ENCODE assay signal across 8 cellular contexts in genomic region chr6:149494809-149495208, GRCh38. TPM values are rescaled to one million over a fixed set of nuclear protein-coding genes. Genes with fewer than 3 reads are reported as not detected.
DNase-seq lines count a peak whose midpoint lies in the region; ATAC-seq, FAIRE-seq and TF ChIP-seq lines count a peak whose summit lies in the region.
"Not testable (repeated sequence)": the region's sequence is repeated elsewhere in the genome, so short reads cannot be mapped to it uniquely, and the experiment has no call there.

No MANE protein-coding gene starts in this region.

- peak; percentile 67 for FAIRE-seq in GM19239 (lab: Jason Lieb, UNC)

- POLR2A ChIA-PET in GM10248 (lab: Yijun Ruan, JAX): interaction anchor here (0.6 kb wide), 1 partner anchor 278 kb away, joined by 13 read pairs; no protein-coding TSS in a partner anchor
- POLR2A ChIA-PET in RWPE1 (lab: Yijun Ruan, JAX; ENCODE audit: low non-redundant PET): not testable (repeated sequence)
- POLR2A ChIA-PET in activated CD8-positive, alpha-beta T cell treated with anti-CD3 and anti-CD28 coated beads, Interleukin-2, amount 10 ng/mL, durations not matched to agents 7 days and 5 days (lab: Charles Lee): interaction anchor here (0.6 to 3.1 kb wide), 10 partner anchors 9 to 734 kb away, joined by 3 to 26 read pairs (median 4); partner anchors contain the start of genes PPIL4 and ZC3H12D

- H3K27ac Mint-ChIP-seq in activated CD8-positive, alpha-beta T cell treated with anti-CD3 and anti-CD28 coated beads, Interleukin-2, amount 10 ng/mL, durations not matched to agents 7 days and 5 days: peak overlapping the region; percentile 47

- H3K4me1 Mint-ChIP-seq in activated CD8-positive, alpha-beta T cell treated with anti-CD3 and anti-CD28 coated beads, Interleukin-2, amount 10 ng/mL, durations not matched to agents 7 days and 5 days (ENCODE audit: low read depth): peaks cover 46% of the 10 kb centered on the region

- CTCF ChIA-PET in GM10248 (lab: Yijun Ruan, JAX): interaction anchor here (0.6 to 1.2 kb wide), 3 partner anchors 13 to 51 kb away, joined by 3 to 4 read pairs (median 4); partner anchors contain the start of gene PPIL4
- CTCF ChIA-PET in RWPE1 (lab: Yijun Ruan, JAX): not testable (repeated sequence)
- CTCF ChIA-PET in activated CD8-positive, alpha-beta T cell treated with anti-CD3 and anti-CD28 coated beads, Interleukin-2, amount 10 ng/mL, durations not matched to agents 7 days and 5 days (lab: Charles Lee): interaction anchor here (0.8 to 4.1 kb wide), 8 partner anchors 8 to 464 kb away, joined by 3 to 31 read pairs (median 4); no protein-coding TSS in a partner anchor

- H3K4me3 Mint-ChIP-seq in activated CD8-positive, alpha-beta T cell treated with anti-CD3 and anti-CD28 coated beads, Interleukin-2, amount 10 ng/mL, durations not matched to agents 7 days and 5 days: peak overlapping the region; percentile 42

- not testable (repeated sequence) for H3K36me3 Mint-ChIP-seq in activated CD8-positive, alpha-beta T cell treated with anti-CD3 and anti-CD28 coated beads, Interleukin-2, amount 10 ng/mL, durations not matched to agents 7 days and 5 days (ENCODE audit: low read depth)

- DNase-seq in GM10248 (ENCODE audit: extremely low spot score) (peak; percentile 66), RWPE1 (ENCODE audit: low spot score) (peak; percentile 22), amniotic epithelial cell (ENCODE audit: low read depth) (peak; percentile 17)
- DNase-seq in GM19239 (ENCODE audit: insufficient read length, low spot score); activated CD8-positive, alpha-beta T cell treated with anti-CD3 and anti-CD28 coated beads, Interleukin-2, amount 10 ng/mL, durations not matched to agents 7 days and 5 days: not testable (repeated sequence)
- DNase-seq in stimulated activated CD4-positive, alpha-beta T cell treated with anti-CD3 and anti-CD28 coated beads, Interleukin-2, amount 100 ng/mL, for 24 hours: peak; percentile 48

- not testable (repeated sequence) for H3K9me3 Mint-ChIP-seq in activated CD8-positive, alpha-beta T cell treated with anti-CD3 and anti-CD28 coated beads, Interleukin-2, amount 10 ng/mL, durations not matched to agents 7 days and 5 days (ENCODE audit: insufficient read depth)

- H3K27me3 Mint-ChIP-seq in activated CD8-positive, alpha-beta T cell treated with anti-CD3 and anti-CD28 coated beads, Interleukin-2, amount 10 ng/mL, durations not matched to agents 7 days and 5 days (ENCODE audit: low read depth): not testable (repeated sequence)

- ATAC-seq in HG02588 (IDR thresholded peaks at IDR 0.05; ENCODE audit: unreplicated experiment) (peak; percentile 73), HG03175 (IDR thresholded peaks at IDR 0.05; ENCODE audit: unreplicated experiment) (peak; percentile 84)
- peak; percentile 84 for ATAC-seq in activated CD8-positive, alpha-beta T cell treated with anti-CD3 and anti-CD28 coated beads, Interleukin-2, amount 10 ng/mL, durations not matched to agents 7 days and 5 days

- not testable (repeated sequence) for H3K27ac ChIP-seq in RWPE1

- TF ChIP-seq CTCF in GM10248 (IDR thresholded peaks at IDR 0.05; ENCODE audit: control extremely low read depth, extremely low read depth, low read depth, missing control alignments); RWPE1 (conservative IDR thresholded peaks at IDR 0.05; ENCODE audit: low read depth): not testable (repeated sequence)

RNA-seq across cellular contexts. Expression of gene ZC3H12D, which starts 10.0 kb away (rescaled TPM):
- total RNA-seq in activated CD8-positive, alpha-beta T cell treated with anti-CD3 and anti-CD28 coated beads, Interleukin-2, amount 10 ng/mL, durations not matched to agents 7 days and 5 days: 1 to 10 TPM; 6.0 to 6.1 TPM

RNA-seq across cellular contexts. Expression of gene PPIL4, which starts 51.0 kb away (rescaled TPM):
- 10 to 100 TPM; 17.4 to 18.5 TPM for total RNA-seq in activated CD8-positive, alpha-beta T cell treated with anti-CD3 and anti-CD28 coated beads, Interleukin-2, amount 10 ng/mL, durations not matched to agents 7 days and 5 days
